8 cellular contexts compared by ENCODE assay signal in the genomic region with DNA sequence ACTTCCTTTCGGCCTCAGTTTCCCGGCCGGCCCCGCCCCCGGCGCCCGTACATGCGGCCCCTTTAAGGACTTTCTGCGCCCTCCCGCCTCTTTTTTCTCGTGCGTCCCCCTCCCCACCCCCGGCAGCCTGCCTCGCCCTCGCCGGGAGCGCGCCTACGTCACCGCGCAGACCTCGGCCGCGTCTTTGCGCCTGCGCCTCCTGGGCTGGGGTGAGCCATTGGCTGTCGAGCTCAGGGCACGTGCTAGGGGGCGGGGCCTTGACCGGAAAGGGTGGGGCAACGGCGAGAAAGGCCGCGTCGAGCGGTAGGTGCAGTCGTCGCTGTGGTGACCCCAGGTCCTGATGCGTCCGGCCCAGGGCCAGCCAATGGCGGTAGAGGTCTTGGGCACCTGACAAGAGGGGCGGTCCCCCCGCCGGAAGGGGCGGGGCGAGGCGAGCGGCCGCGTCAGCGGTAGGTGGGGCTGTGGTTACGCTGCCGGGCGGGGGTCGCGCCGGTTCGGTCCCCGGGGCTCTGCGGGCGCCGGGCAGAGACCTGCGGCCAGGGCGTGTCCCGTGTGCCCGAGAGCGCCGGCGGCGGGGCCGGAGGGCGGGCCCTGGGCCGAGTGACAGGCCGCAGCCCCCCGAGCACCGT. TPM values are rescaled to one million over a fixed set of nuclear protein-coding genes. Genes with fewer than 3 reads are reported as not detected.
DNase-seq lines count a peak whose midpoint lies in the region; TF ChIP-seq lines count a peak whose summit lies in the region.

A gene with protein sequence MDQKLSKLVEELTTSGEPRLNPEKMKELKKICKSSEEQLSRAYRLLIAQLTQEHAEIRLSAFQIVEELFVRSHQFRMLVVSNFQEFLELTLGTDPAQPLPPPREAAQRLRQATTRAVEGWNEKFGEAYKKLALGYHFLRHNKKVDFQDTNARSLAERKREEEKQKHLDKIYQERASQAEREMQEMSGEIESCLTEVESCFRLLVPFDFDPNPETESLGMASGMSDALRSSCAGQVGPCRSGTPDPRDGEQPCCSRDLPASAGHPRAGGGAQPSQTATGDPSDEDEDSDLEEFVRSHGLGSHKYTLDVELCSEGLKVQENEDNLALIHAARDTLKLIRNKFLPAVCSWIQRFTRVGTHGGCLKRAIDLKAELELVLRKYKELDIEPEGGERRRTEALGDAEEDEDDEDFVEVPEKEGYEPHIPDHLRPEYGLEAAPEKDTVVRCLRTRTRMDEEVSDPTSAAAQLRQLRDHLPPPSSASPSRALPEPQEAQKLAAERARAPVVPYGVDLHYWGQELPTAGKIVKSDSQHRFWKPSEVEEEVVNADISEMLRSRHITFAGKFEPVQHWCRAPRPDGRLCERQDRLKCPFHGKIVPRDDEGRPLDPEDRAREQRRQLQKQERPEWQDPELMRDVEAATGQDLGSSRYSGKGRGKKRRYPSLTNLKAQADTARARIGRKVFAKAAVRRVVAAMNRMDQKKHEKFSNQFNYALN (plus strand): TSS at position 428 of the 629 bp plus-strand sequence. CDS start 884 bp downstream, outside the sequence.

- H3K4me3 ChIP-seq in effector memory CD4-positive, alpha-beta T cell (ENCODE audit: insufficient read depth, low read depth, low read length, poor library complexity, severe bottlenecking), result peak within 1 kb of the TSS; percentile 92

- TF ChIP-seq CTCF in GM20000 (IDR thresholded peaks at IDR 0.05; ENCODE audit: extremely low read depth, missing control alignments), result no peak

- peaks cover 3% of the 10 kb centered on the region for H3K36me3 ChIP-seq in effector memory CD4-positive, alpha-beta T cell (ENCODE audit: control insufficient read depth, insufficient read depth, low read length)

- H3K27me3 ChIP-seq in effector memory CD4-positive, alpha-beta T cell (replicated peaks; ENCODE audit: control insufficient read depth, insufficient read depth, low read length, poor library complexity, severe bottlenecking), result no peaks in the 10 kb centered on the region

- DNase-seq in CMK (ENCODE audit: low read depth) (peak; percentile 99), GM20000 (ENCODE audit: low spot score) (peak; percentile 100), HT-29 (ENCODE audit: low spot score) (peak; percentile 99), NOMO-1 (lab: John Stamatoyannopoulos, UW; ENCODE audit: unreplicated experiment in 2 of 2) (peak; percentile 98 to 99), medulla oblongata (ENCODE audit: extremely low spot score) (peak; percentile 99)
- DNase-seq in effector memory CD4-positive, alpha-beta T cell, result peak; percentile 100
- peak; percentile 99 for DNase-seq in stimulated activated CD8-positive, alpha-beta memory T cell treated with anti-CD3 and anti-CD28 coated beads, Interleukin-12 subunit alpha, Interleukin-12 subunit beta, amount 100 ng/mL, for 1 hour (ENCODE audit: low read depth)

- POLR2A ChIA-PET in activated CD8-positive, alpha-beta memory T cell treated with anti-CD3 and anti-CD28 coated beads for 36 hours (lab: Charles Lee), result interaction anchor here (1.2 to 3.5 kb wide), 5 partner anchors 38 to 374 kb away, joined by 3 to 29 read pairs (median 6); a partner anchor contains a TSS

- peak within 1 kb of the TSS; percentile 88 for H3K27ac ChIP-seq in effector memory CD4-positive, alpha-beta T cell (ENCODE audit: insufficient read depth, low read length, poor library complexity, severe bottlenecking)

- CTCF ChIA-PET in activated CD8-positive, alpha-beta memory T cell treated with anti-CD3 and anti-CD28 coated beads for 36 hours (lab: Charles Lee), result interaction anchor here (0.8 to 2.3 kb wide), 8 partner anchors 9 to 216 kb away, joined by 3 to 6 read pairs (median 3); a partner anchor contains a TSS

- H3K4me1 ChIP-seq in effector memory CD4-positive, alpha-beta T cell (ENCODE audit: control insufficient read depth, insufficient read depth, low read length, poor library complexity, severe bottlenecking), result peaks cover 19% of the 10 kb centered on the region

- H3K9me3 ChIP-seq in effector memory CD4-positive, alpha-beta T cell (ENCODE audit: control insufficient read depth, low read length), result no peaks in the 10 kb centered on the region

RNA-seq across cellular contexts. Expression of the gene that starts here (rescaled TPM):
- 17.9 and 21.7 TPM in 2 replicates for total RNA-seq in HT-29 (2014; rRNA removed; shearing (Covaris generic))
- 10 to 100 TPM; 15.2 to 17.0 TPM for total RNA-seq in activated CD8-positive, alpha-beta memory T cell treated with anti-CD3 and anti-CD28 coated beads for 36 hours

Comparison
In these comparisons a context has a peak if more than half of its experiments do, and no peak if none do; other contexts are left out.
1. Peak in every context shown above with its lines: DNase-seq, H3K4me3 ChIP-seq and H3K27ac ChIP-seq.